Comparison of ENCODE assay signal across 8 cellular contexts in the genomic region with DNA sequence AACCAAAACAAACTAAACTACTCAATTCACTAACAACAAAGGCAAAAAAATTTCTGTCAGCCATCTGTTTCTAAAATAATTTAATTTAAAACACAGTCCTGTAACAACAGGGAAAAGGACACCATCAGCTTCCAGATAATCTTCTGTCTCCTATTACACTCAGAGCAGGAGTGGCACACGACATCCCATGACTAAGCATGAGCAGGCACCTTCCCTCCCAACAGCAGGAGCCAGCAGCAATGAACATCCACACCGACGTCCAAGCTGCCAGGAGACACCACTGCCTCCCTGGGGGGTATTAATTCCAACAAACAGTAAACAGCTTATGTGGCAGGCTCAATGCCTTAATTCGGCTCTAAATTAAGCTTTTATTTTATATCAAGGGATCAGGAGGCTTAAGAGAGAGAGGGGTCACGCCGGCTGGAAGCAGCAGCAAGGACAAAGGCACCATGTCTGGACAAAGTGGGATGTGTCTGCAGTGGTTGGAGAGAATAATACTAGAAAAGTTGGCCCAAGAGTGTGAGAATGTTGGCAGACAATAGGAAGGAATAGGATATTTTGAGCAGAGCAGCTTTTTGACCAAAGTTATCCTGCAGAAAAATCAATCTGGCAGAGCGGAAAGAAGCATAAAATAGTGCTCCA. TPM values are rescaled to one million over a fixed set of nuclear protein-coding genes. Genes with fewer than 3 reads are reported as not detected.
DNase-seq lines count a peak whose midpoint lies in the region; FAIRE-seq and TF ChIP-seq lines count a peak whose summit lies in the region.

No MANE protein-coding gene starts in this region.

- no peak for TF ChIP-seq CTCF in NB4 (IDR thresholded peaks at IDR 0.05; ENCODE audit: low read depth, low read length)

- H3K4me3 ChIP-seq in NB4 (ENCODE audit: low read depth, low read length), result no peak overlapping the region

- TF ChIP-seq POLR2A in NB4 (IDR thresholded peaks at IDR 0.05; ENCODE audit: extremely low read depth, insufficient read length), result no peak
- no peak for TF ChIP-seq POLR2A in GM12891 (IDR thresholded peaks at IDR 0.05; ENCODE audit: low read depth, low read length)

- DNase-seq in AG08396 (ENCODE audit: low spot score) (peak; percentile 86), NB4 (ENCODE audit: low read depth) (peak; percentile 58), amniotic stem cell (lab: John Stamatoyannopoulos, UW) (peak; percentile 34), iris pigment epithelial cell (ENCODE audit: low read depth) (peak; percentile 89), GM12891 (ENCODE audit: insufficient read length, low spot score) (no peak), T-helper 2 cell (no peak), SKM-1 treated with dmso at 0.1 percent for 144 hours (lab: John Stamatoyannopoulos, UW; ENCODE audit: unreplicated experiment) (no peak)
- no peak for DNase-seq in NK-92 treated with Interleukin-12 subunit alpha and Interleukin-12 subunit beta, amount 100 ng/mL, for 24 hours (lab: John Stamatoyannopoulos, UW)

- no peak for FAIRE-seq in GM12891 (lab: Jason Lieb, UNC)

TF ChIP-seq in GM12891, 5 proteins besides CTCF, POLR2A, EP300 and RAD21:
- TF ChIP-seq POLR2AphosphoS5 (IDR thresholded peaks at IDR 0.05; ENCODE audit: low read depth, low read length) (no peak), SPI1 (IDR thresholded peaks at IDR 0.05; ENCODE audit: low read depth, low read length) (no peak), PAX5 (IDR thresholded peaks at IDR 0.05; ENCODE audit: insufficient read depth, low read length, severe bottlenecking) (no peak), POU2F2 (IDR thresholded peaks at IDR 0.05; ENCODE audit: low read depth, low read length) (no peak), TAF1 (IDR thresholded peaks at IDR 0.05; ENCODE audit: low read depth, low read length) (no peak)

RNA-seq across cellular contexts. Expression of gene KIAA1549, which starts 45.6 kb away (rescaled TPM):
- polyA plus RNA-seq in GM12891 (2012; ENCODE audit: low read depth, missing spikeins), result 0.23 TPM

Comparison
In these comparisons a context has a peak if more than half of its experiments do, and no peak if none do; other contexts are left out.
1. DNase-seq: peak in AG08396 (single experiment), NB4 (single experiment), amniotic stem cell (single experiment) and iris pigment epithelial cell (single experiment); none in GM12891 (single experiment), T-helper 2 cell (0 of 5), SKM-1 treated with dmso at 0.1 percent for 144 hours (single experiment) and NK-92 treated with Interleukin-12 subunit alpha and Interleukin-12 subunit beta, amount 100 ng/mL, for 24 hours (single experiment).